Comparison of ENCODE assay signal across 11 cellular contexts in the genomic region with DNA sequence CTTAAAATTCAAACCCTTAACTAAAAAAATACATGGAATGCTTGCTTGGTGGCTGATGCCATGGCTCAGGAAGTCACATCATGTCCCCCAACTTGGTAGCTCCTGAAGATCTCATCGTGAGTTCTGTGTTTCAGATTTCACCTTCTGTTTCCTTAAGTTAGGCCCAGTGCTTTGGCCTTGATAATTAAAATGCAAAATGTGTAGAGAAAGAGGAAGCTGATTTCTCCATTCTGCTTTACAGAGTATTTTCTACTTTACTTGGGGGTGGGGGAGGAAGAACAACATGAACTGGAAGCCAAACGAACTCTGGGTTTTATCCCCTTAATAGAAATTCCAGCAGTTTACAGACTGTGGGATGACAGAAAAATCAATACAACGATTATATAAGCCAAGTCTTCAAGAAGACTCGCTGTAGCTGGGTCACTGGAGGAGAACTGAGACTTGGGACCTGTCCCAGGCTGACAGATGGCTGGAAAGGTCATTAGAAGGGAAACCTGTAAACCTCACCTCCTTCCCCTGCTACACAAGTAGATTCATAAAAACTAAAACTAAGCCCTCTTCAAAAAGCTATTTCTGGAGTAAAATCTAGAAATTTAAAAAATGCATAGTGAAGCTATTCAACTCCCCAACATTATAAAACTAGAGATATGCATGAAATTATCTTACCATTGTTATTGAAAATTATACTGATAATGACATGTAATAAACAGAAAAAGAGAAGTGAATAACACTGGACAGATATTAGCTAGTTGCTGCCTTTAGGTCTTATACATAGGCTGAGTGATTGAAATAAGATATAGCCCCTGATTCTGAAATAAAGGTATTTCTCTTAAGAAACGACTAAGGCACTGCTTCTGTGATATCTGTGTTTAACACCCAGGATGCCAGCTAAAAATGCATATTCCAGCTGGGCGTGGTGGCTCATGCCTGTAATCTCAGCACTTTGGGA. TPM values are rescaled to one million over a fixed set of nuclear protein-coding genes. Genes with fewer than 3 reads are reported as not detected.
A peak's percentile ranks its signal among the peaks of the same experiment; 100 is the strongest.
DNase-seq lines count a peak whose midpoint lies in the region; ATAC-seq and TF ChIP-seq lines count a peak whose summit lies in the region.
"Had no signal": no experiment of that assay in that cellular context is flagged by ENCODE, and none has a peak within 500 bp of the region (broad histone marks: within the 10 kb centered on the region; RNA-seq: fewer than 3 reads in every experiment).

No MANE protein-coding gene starts in this region.

- no peaks in the 10 kb centered on the region; a peak in 2 of 5 replicates for H3K9me3 Mint-ChIP-seq in H9
- H3K9me3 Mint-ChIP-seq in immature natural killer cell, result no peaks in the 10 kb centered on the region

- no peak overlapping the region for H3K14ac ChIP-seq in H9 (ENCODE audit: insufficient read depth, low read length)

- H3K56ac ChIP-seq in H9 (ENCODE audit: insufficient read length, low read depth, low read length), result no peak overlapping the region

- H3K4me3 Mint-ChIP-seq in H9, result no peak overlapping the region
- peak overlapping the region; percentile 18 to 64 (median 35) for H3K4me3 Mint-ChIP-seq in immature natural killer cell

- no peak overlapping the region for H3T11ph ChIP-seq in H9 (ENCODE audit: low read length)

- WGBS in H9 (ENCODE audit: extremely low coverage, insufficient read length, low lambda C conversion rate), result no CpG with 5 or more reads among the region's 6 CpGs

- no peak overlapping the region for H3K9ac ChIP-seq in H9 (ENCODE audit: extremely low read depth, insufficient read length, low read length)

- H4K91ac ChIP-seq in H9 (ENCODE audit: insufficient read length, low read depth, low read length), result no peak overlapping the region

- H4K20me1 ChIP-seq in H9 (ENCODE audit: control insufficient read depth, insufficient read depth, insufficient read length), result no peaks in the 10 kb centered on the region

- no peak for TF ChIP-seq CTCF in H9 (conservative IDR thresholded peaks at IDR 0.05)

- no peak overlapping the region for H3K4me2 ChIP-seq in H9 (ENCODE audit: insufficient read depth, insufficient read length, low read length)

- no peak overlapping the region for H3K18ac ChIP-seq in H9 (ENCODE audit: insufficient read length, low read depth, low read length)

- intact Hi-C loops in Right ventricle myocardium inferior (cut with DNase I), result no loop called here

- no peak overlapping the region for H4K8ac ChIP-seq in H9 (replicated peaks; ENCODE audit: insufficient read length, low read depth, low read length)

- H3K27ac ChIP-seq in H9 (ENCODE audit: insufficient read length, low read depth, low read length), result no peak overlapping the region
- H3K27ac ChIP-seq: uterus had no signal

- H3K36me3 Mint-ChIP-seq in H9 (ENCODE audit: insufficient read depth in 1 of 3, low read depth in 3 of 3), result peaks cover 0 to 12% (median 10%) of the 10 kb centered on the region in 3 experiments; a peak in 6 of 7 replicates
- peaks cover 0 to 11% (median under 1%) of the 10 kb centered on the region in 3 donors for H3K36me3 Mint-ChIP-seq in immature natural killer cell

- no peak overlapping the region for H3K23ac ChIP-seq in H9 (ENCODE audit: insufficient read length, low read depth, low read length)

- H3K27me3 ChIP-seq in H9 (ENCODE audit: insufficient read depth, low read length), result no peaks in the 10 kb centered on the region
- H3K27me3 ChIP-seq: uterus had no signal

- H2BK15ac ChIP-seq in H9 (ENCODE audit: low read depth, low read length), result no peak overlapping the region

- no peaks in the 10 kb centered on the region for H3K9me3 ChIP-seq in H9 (ENCODE audit: control insufficient read depth, low read depth, low read length)
- H3K9me3 ChIP-seq: uterus had no signal

- H2BK20ac ChIP-seq in H9 (ENCODE audit: low read depth, low read length, poor library complexity, severe bottlenecking), result no peak overlapping the region

- no peak overlapping the region for H2AFZ ChIP-seq in H9 (ENCODE audit: low read length)

- H2BK5ac ChIP-seq in H9 (ENCODE audit: insufficient read length, low read length), result no peak overlapping the region

- no peak overlapping the region for H2BK12ac ChIP-seq in H9 (ENCODE audit: insufficient read length, low read depth, low read length)

- H3K4me1 Mint-ChIP-seq in H9 (no peaks in the 10 kb centered on the region), immature natural killer cell (peaks cover 60 to 62% of the 10 kb centered on the region in 2 donors)

- H3K79me1 ChIP-seq in H9 (ENCODE audit: insufficient read depth, low read depth, low read length, poor library complexity, severe bottlenecking), result no peaks in the 10 kb centered on the region

- H3K79me2 ChIP-seq in H9 (ENCODE audit: insufficient read depth, low read length), result no peaks in the 10 kb centered on the region

- no peak overlapping the region for H4K5ac ChIP-seq in H9 (ENCODE audit: insufficient read length, low read depth, low read length)

- H3K27me3 Mint-ChIP-seq in H9 (ENCODE audit: low read depth) (no peaks in the 10 kb centered on the region), immature natural killer cell (ENCODE audit: low read depth in 3 of 3) (peaks cover 6 to 8% (median 7%) of the 10 kb centered on the region in 3 donors)

- H3K4ac ChIP-seq in H9 (ENCODE audit: low read depth, low read length), result no peak overlapping the region

- H3K23me2 ChIP-seq in H9 (ENCODE audit: insufficient read length, low read depth, low read length, poor library complexity, severe bottlenecking), result no peaks in the 10 kb centered on the region

- H3K4me1 ChIP-seq in H9 (ENCODE audit: insufficient read depth, low read length), result no peaks in the 10 kb centered on the region
- H3K4me1 ChIP-seq: uterus had no signal

- H2AK5ac ChIP-seq in H9 (ENCODE audit: insufficient read length, low read length), result no peak overlapping the region

- H3K27ac Mint-ChIP-seq in H9 (peak overlapping the region in 2 of 3 experiments; percentile 37 to 61; a peak in 4 of 7 replicates), immature natural killer cell (peak overlapping the region; percentile 55 to 95 (median 73))

- ATAC-seq in GM18511 (IDR thresholded peaks at IDR 0.05; ENCODE audit: unreplicated experiment) (peak; percentile 22), Right ventricle myocardium inferior (no peak)

- no peak overlapping the region for H2BK120ac ChIP-seq in H9 (ENCODE audit: low read depth, low read length, poor library complexity, severe bottlenecking)

- no peak for DNase-seq in H9
- DNase-seq in NCI-H446 (lab: John Stamatoyannopoulos, UW), result peak; percentile 6 to 63
- DNase-seq in immature natural killer cell, result no peak
- DNase-seq in Right ventricle myocardium inferior (ENCODE audit: missing footprints), result no peak
- DNase-seq in iPS-NIHi7 (ENCODE audit: extremely low spot score), result no peak
- DNase-seq in NCI-H1436 (lab: John Stamatoyannopoulos, UW), result no peak
- DNase-seq in DMS53 (lab: John Stamatoyannopoulos, UW), result no peak
- DNase-seq: DND-41, islet precursor cell, uterus had no signal

RNA-seq across cellular contexts. Expression of a gene that starts 22.1 kb away (rescaled TPM):
- 1.3 TPM in 2 replicates for total RNA-seq in H9 (2021)
- polyA plus RNA-seq in immature natural killer cell, result 10 to 100 TPM; 10.4 to 13.0 (median 11.8) TPM
- 1.4 TPM for total RNA-seq in Right ventricle myocardium inferior

Comparison
In these comparisons a context has a peak if more than half of its experiments do, and no peak if none do; other contexts are left out.
1. DNase-seq: peak in NCI-H446 (2 of 2); none in H9 (single experiment), immature natural killer cell (0 of 3), Right ventricle myocardium inferior (single experiment), iPS-NIHi7 (single experiment), NCI-H1436 (single experiment) and DMS53 (single experiment).
2. H3K4me3 Mint-ChIP-seq: peak in immature natural killer cell (5 of 5); none in H9 (0 of 2).